8 cellular contexts compared by ENCODE assay signal in the genomic region with DNA sequence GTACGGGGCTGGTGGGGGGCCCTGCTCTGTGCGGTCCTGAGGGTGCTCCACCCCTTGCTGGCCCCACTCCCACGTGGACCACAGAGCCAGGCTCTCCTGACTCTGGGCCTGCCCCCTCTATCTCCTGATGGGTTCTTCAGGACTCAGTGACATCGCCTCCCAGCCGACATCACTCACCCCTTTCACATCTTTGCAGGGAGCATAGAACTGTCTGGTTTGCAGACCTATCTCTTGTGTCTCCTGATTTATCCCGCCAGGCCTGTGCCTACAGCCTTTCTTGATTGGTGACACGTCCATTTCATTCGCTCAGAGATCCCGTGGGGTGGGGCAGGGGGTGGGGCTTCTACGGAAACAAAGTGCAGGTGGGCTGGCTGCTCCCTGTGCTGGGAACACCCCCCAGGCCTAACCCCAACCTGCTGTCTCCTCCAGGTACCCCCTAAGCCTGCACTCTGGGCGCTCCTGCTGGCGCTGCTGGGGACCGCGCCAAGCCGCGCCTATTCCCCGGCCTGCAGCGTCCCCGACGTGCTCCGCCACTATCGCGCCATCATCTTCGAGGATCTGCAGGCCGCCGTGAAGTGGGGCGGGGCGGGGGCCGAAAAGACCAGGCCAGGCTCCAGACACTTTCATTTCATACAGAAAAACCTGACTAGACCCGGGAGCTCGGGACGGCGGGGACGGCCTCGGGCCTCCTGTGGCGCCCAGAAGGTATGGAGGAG. TPM values are rescaled to one million over a fixed set of nuclear protein-coding genes. Genes with fewer than 3 reads are reported as not detected.
DNase-seq lines count a peak whose midpoint lies in the region; ATAC-seq and TF ChIP-seq lines count a peak whose summit lies in the region.

No MANE protein-coding gene starts in this region.

- no peak overlapping the region for H2AFZ ChIP-seq in PC-9

- POLR2A ChIA-PET in PC-9 (lab: Charles Lee; ENCODE audit: unreplicated experiment): interaction anchor here (0.6 to 0.7 kb wide), 2 partner anchors 330 to 470 kb away, joined by 5 read pairs; partner anchors contain the start of genes ARFRP1 and ZGPAT

- TF ChIP-seq EP300 in suprapubic skin (IDR thresholded peaks at IDR 0.05): no peak

- no peak overlapping the region for H3K27ac ChIP-seq in PC-9
- H3K27ac ChIP-seq in effector memory CD4-positive, alpha-beta T cell (ENCODE audit: insufficient read depth, low read length, poor library complexity, severe bottlenecking): peak overlapping the region; percentile 32
- H3K27ac ChIP-seq in suprapubic skin: no peak overlapping the region
- no peak overlapping the region for H3K27ac ChIP-seq in adrenal gland

- H3K4me2 ChIP-seq in PC-9: peak overlapping the region; percentile 97

- CTCF ChIA-PET in PC-9 (lab: Charles Lee): interaction anchor here (0.7 to 1.2 kb wide), 3 partner anchors 32 to 500 kb away, joined by 3 to 8 read pairs (median 7); no protein-coding TSS in a partner anchor

- TF ChIP-seq POLR2A in suprapubic skin (IDR thresholded peaks at IDR 0.05) (no peak), adrenal gland (IDR thresholded peaks at IDR 0.05) (no peak)

- DNase-seq in activated CD8-positive, alpha-beta memory T cell treated with anti-CD3 and anti-CD28 coated beads, Interleukin-2, amount 50 U/mL, for 48 hours: peak; percentile 64
- no peak for DNase-seq in activated CD8-positive, alpha-beta memory T cell treated with anti-CD3 and anti-CD28 coated beads for 24 hours
- DNase-seq in PC-9: no peak
- DNase-seq in effector memory CD4-positive, alpha-beta T cell: no peak
- DNase-seq in suprapubic skin (ENCODE audit: low spot score in 2 of 2): no peak
- DNase-seq in GM19240 (ENCODE audit: insufficient read length, low spot score): no peak
- DNase-seq in adrenal gland: no peak

- intact Hi-C loops in PC-9 (cut with micrococcal nuclease; ENCODE audit: unreplicated experiment): loop anchor here (2.0 kb wide), 1 partner anchor 25 kb away; the partner anchor contains the start of gene TCEA2
- intact Hi-C loops in adrenal gland (cut with DNase I): loop anchor here in 1 of 2 donors (10.0 kb wide), 1 partner anchor 77 kb away; no protein-coding TSS in a partner anchor

- 0 out of 2 replicates have a peak, but pooled peaks cover 4% of the 10 kb centered on the region for H4K20me1 ChIP-seq in PC-9 (ENCODE audit: insufficient read depth)

- peak overlapping the region; percentile 96; the same call in 1 of the 2 replicates for H3K4me3 ChIP-seq in PC-9
- H3K4me3 ChIP-seq in effector memory CD4-positive, alpha-beta T cell (ENCODE audit: insufficient read depth, low read depth, low read length, poor library complexity, severe bottlenecking): peak overlapping the region; percentile 66
- H3K4me3 ChIP-seq in suprapubic skin: peak overlapping the region; percentile 56
- H3K4me3 ChIP-seq in adrenal gland: no peak overlapping the region

- H3K27me3 ChIP-seq in PC-9 (ENCODE audit: insufficient read depth, low read depth) (peaks cover 20% of the 10 kb centered on the region; the same call in 1 of the 2 replicates), suprapubic skin (peaks cover 36% of the 10 kb centered on the region), adrenal gland (peaks cover 21% of the 10 kb centered on the region)
- H3K27me3 ChIP-seq in effector memory CD4-positive, alpha-beta T cell (replicated peaks; ENCODE audit: control insufficient read depth, insufficient read depth, low read length, poor library complexity, severe bottlenecking): no peaks in the 10 kb centered on the region

- 29% methylated on average over 8 of the region's 36 CpGs for WGBS in suprapubic skin
- WGBS in adrenal gland, 4 donors: 9 to 21% (median 12%) methylated on average over 12 to 36 of the region's 36 CpGs

- H3K79me2 ChIP-seq in PC-9 (ENCODE audit: low read depth): no peaks in the 10 kb centered on the region

- TF ChIP-seq CTCF in PC-9 (conservative IDR thresholded peaks at IDR 0.05): no peak
- no peak for TF ChIP-seq CTCF in suprapubic skin (IDR thresholded peaks at IDR 0.05)
- no peak for TF ChIP-seq CTCF in adrenal gland (IDR thresholded peaks at IDR 0.05)

- H3K36me3 ChIP-seq in PC-9 (ENCODE audit: low read depth) (no peaks in the 10 kb centered on the region), suprapubic skin (peaks cover 20% of the 10 kb centered on the region), adrenal gland (replicated peaks in 1 of 2) (peaks cover 0 to 8% of the 10 kb centered on the region in 2 donors)
- peaks cover 6% of the 10 kb centered on the region for H3K36me3 ChIP-seq in effector memory CD4-positive, alpha-beta T cell (ENCODE audit: control insufficient read depth, insufficient read depth, low read length)

- peaks cover 25% of the 10 kb centered on the region; the same call in 1 of the 2 replicates for H3F3A ChIP-seq in PC-9 (ENCODE audit: insufficient read depth, low read depth)

- peaks cover 13% of the 10 kb centered on the region; the same call in 1 of the 2 replicates for H3K4me1 ChIP-seq in PC-9 (replicated peaks; ENCODE audit: insufficient read depth)
- H3K4me1 ChIP-seq in effector memory CD4-positive, alpha-beta T cell (ENCODE audit: control insufficient read depth, insufficient read depth, low read length, poor library complexity, severe bottlenecking): peaks cover 79% of the 10 kb centered on the region
- H3K4me1 ChIP-seq in suprapubic skin: peaks cover 47% of the 10 kb centered on the region
- H3K4me1 ChIP-seq in adrenal gland (replicated peaks in 1 of 2): peaks cover 8 to 25% of the 10 kb centered on the region in 2 donors

- no peak for ATAC-seq in GM21515 (IDR thresholded peaks at IDR 0.05; ENCODE audit: unreplicated experiment)

- H3K9me2 ChIP-seq in PC-9 (ENCODE audit: insufficient read depth): no peaks in the 10 kb centered on the region

- BruUV-seq in PC-9 (replicated peaks; lab: Mats Ljungman, UMichigan): no TSS peak

- H3K9me3 ChIP-seq in PC-9 (ENCODE audit: insufficient read depth, low read depth) (no peaks in the 10 kb centered on the region), suprapubic skin (no peaks in the 10 kb centered on the region), adrenal gland (replicated peaks in 1 of 3) (no peaks in the 10 kb centered on the region)
- no peaks in the 10 kb centered on the region for H3K9me3 ChIP-seq in effector memory CD4-positive, alpha-beta T cell (ENCODE audit: control insufficient read depth, low read length)

RNA-seq across cellular contexts. Expression of gene C20orf204, which starts 1.7 kb away (rescaled TPM):
- total RNA-seq in PC-9 (2021) (3.8 and 6.4 TPM in 2 replicates), suprapubic skin (1 to 10 TPM; 1.1 to 5.1 (median 1.8) TPM), adrenal gland (1 to 10 TPM in 2 of 8 donors, under 1 TPM in 6; 0.13 to 1.9 (median 0.42) TPM)
- polyA plus RNA-seq in adrenal gland: 1 to 10 TPM in 2 of 3 donors, under 1 TPM in 1; 0.05 to 4.8 (median 1.6) TPM

RNA-seq across cellular contexts. Expression of gene SOX18, which starts 11.8 kb away (rescaled TPM):
- total RNA-seq in PC-9 (2021) (0.83 TPM in 1 of 2 replicates, not detected in the other), suprapubic skin (1 to 10 TPM in 3 of 4 donors, under 1 TPM in 1; 0.79 to 8.7 (median 3.3) TPM), adrenal gland (10 to 100 TPM in 5 of 8 donors, 1 to 10 TPM in 3; 3.0 to 45.2 (median 32.2) TPM)
- polyA plus RNA-seq in adrenal gland: 10 to 100 TPM in 2 of 3 donors, under 1 TPM in 1; 0.59 to 51.0 (median 16.2) TPM

RNA-seq across cellular contexts. Expression of gene TCEA2, which starts 25.3 kb away (rescaled TPM):
- 100 and 156 TPM in 2 replicates for total RNA-seq in PC-9 (2021)
- 10 to 100 TPM in 3 of 4 donors, 1 to 10 TPM in 1; 8.6 to 27.9 (median 13.2) TPM for total RNA-seq in suprapubic skin
- 10 to 100 TPM; 12.6 to 78.6 (median 53.7) TPM for total RNA-seq in adrenal gland
- polyA plus RNA-seq in adrenal gland: 100 to 1,000 TPM in 2 of 3 donors, 10 to 100 TPM in 1; 19.6 to 184 (median 132) TPM

RNA-seq across cellular contexts. Expression of gene RGS19, which starts 41.7 kb away (rescaled TPM):
- 33.3 and 39.2 TPM in 2 replicates for total RNA-seq in PC-9 (2021)
- total RNA-seq in suprapubic skin: 10 to 100 TPM; 14.8 to 18.4 (median 16.2) TPM
- total RNA-seq in adrenal gland: 10 to 100 TPM; 12.5 to 42.0 (median 17.6) TPM
- 10 to 100 TPM in 2 of 3 donors, 1 to 10 TPM in 1; 3.0 to 13.5 (median 12.4) TPM for polyA plus RNA-seq in adrenal gland

RNA-seq across cellular contexts. Expression of gene OPRL1, which starts 42.2 kb away (rescaled TPM):
- 1.5 and 2.7 TPM in 2 replicates for total RNA-seq in PC-9 (2021)
- total RNA-seq in suprapubic skin: under 1 TPM; 0.45 to 0.68 (median 0.52) TPM
- total RNA-seq in adrenal gland: 1 to 10 TPM; 1.6 to 5.7 (median 3.1) TPM
- 1 to 10 TPM in 1 of 3 donors, under 1 TPM in 2; 0.24 to 1.6 (median 0.88) TPM for polyA plus RNA-seq in adrenal gland

Comparison
In these comparisons a context has a peak if more than half of its experiments do, and no peak if none do; other contexts are left out.
1. H3K4me3 ChIP-seq: peak in PC-9 (single experiment), effector memory CD4-positive, alpha-beta T cell (single experiment) and suprapubic skin (single experiment); none in adrenal gland (0 of 4).